8 cellular contexts compared by ENCODE assay signal in the genomic region with DNA sequence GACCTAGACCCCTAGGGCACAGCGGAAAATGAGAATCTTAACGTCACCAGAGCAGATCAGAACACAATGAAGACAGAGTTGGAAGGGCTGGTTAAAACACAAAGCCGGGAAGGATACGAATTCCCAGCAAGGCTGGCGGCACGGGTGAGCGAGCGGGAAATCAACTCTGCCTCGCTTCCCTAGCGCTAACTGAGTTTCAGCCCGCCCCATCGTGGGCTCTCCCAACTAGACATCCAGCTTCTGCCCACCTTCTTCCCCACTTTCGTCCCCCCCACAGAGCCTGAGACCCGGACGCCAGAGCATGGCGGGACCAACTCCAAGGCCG. TPM values are rescaled to one million over a fixed set of nuclear protein-coding genes. Genes with fewer than 3 reads are reported as not detected.
DNase-seq lines count a peak whose midpoint lies in the region; ATAC-seq and TF ChIP-seq lines count a peak whose summit lies in the region.

No MANE protein-coding gene starts in this region.

- H3K4me3 ChIP-seq in Caco-2 (ENCODE audit: low read depth, low read length), result peak overlapping the region; percentile 66
- H3K4me3 ChIP-seq in NT2/D1 (ENCODE audit: insufficient read length, low read depth), result peak overlapping the region; percentile 84
- peak overlapping the region; percentile 91 for H3K4me3 ChIP-seq in epithelial cell of esophagus (ENCODE audit: low read length)

- DNase-seq in Caco-2 (peak in 1 of 2 experiments; percentile 12), NT2/D1 (ENCODE audit: low read depth, low spot score) (no peak), epithelial cell of esophagus (ENCODE audit: low read depth) (no peak), omental fat pad (ENCODE audit: low spot score) (no peak), occipital lobe (lab: John Stamatoyannopoulos, UW) (no peak), hepatic stellate cell (ENCODE audit: low spot score) (no peak), GM19240 (ENCODE audit: insufficient read length, low spot score) (no peak)

- no peaks in the 10 kb centered on the region for H3K4me1 Mint-ChIP-seq in Caco-2 (ENCODE audit: low read depth, unreplicated experiment)

- TF ChIP-seq CTCF in Caco-2 (IDR thresholded peaks at IDR 0.05; ENCODE audit: insufficient read depth in 1 of 2, low read depth in 1 of 2, low read length in 1 of 2, severe bottlenecking in 1 of 2, unreplicated experiment in 1 of 2), result no peak
- TF ChIP-seq CTCF in epithelial cell of esophagus (IDR thresholded peaks at IDR 0.05; ENCODE audit: insufficient read depth, low read depth, low read length, missing control alignments), result no peak
- TF ChIP-seq CTCF in omental fat pad (IDR thresholded peaks at IDR 0.05), result no peak

- H3K4me1 ChIP-seq in Caco-2, result peaks cover 10% of the 10 kb centered on the region; the same call in 1 of the 2 replicates
- no peaks in the 10 kb centered on the region for H3K4me1 ChIP-seq in NT2/D1 (ENCODE audit: insufficient read depth, insufficient read length)

- H3K27me3 Mint-ChIP-seq in Caco-2 (ENCODE audit: insufficient read depth, unreplicated experiment), result no peaks in the 10 kb centered on the region

- H3K27me3 ChIP-seq in Caco-2 (replicated peaks; ENCODE audit: control insufficient read depth, insufficient read depth, low read length) (no peaks in the 10 kb centered on the region), NT2/D1 (ENCODE audit: insufficient read depth, insufficient read length) (no peaks in the 10 kb centered on the region)

- peak overlapping the region; percentile 98 for H3K9ac ChIP-seq in NT2/D1 (ENCODE audit: insufficient read length, low read depth)

- CTCF ChIA-PET in Caco-2 (lab: Charles Lee), result interaction anchor here (0.5 kb wide), 1 partner anchor 78 kb away, joined by 3 read pairs; no protein-coding TSS in a partner anchor

- 0 out of 2 replicates have a peak, but pooled peaks cover 12% of the 10 kb centered on the region for H3K9me3 ChIP-seq in Caco-2
- H3K9me3 ChIP-seq in NT2/D1 (ENCODE audit: insufficient read depth, low read length), result peaks cover 38% of the 10 kb centered on the region

- POLR2A ChIA-PET in Caco-2 (lab: Charles Lee), result no interaction called here

- peaks cover 2% of the 10 kb centered on the region for H3K36me3 ChIP-seq in Caco-2 (ENCODE audit: control insufficient read depth, insufficient read depth, low read length)
- peaks cover 41% of the 10 kb centered on the region for H3K36me3 ChIP-seq in NT2/D1 (ENCODE audit: insufficient read depth, insufficient read length, low read length)

- peaks cover 21% of the 10 kb centered on the region for H3K9me3 Mint-ChIP-seq in Caco-2 (ENCODE audit: unreplicated experiment)

- ATAC-seq in omental fat pad (ENCODE audit: low FRiP score), result peak; percentile 50
- no peak for ATAC-seq in HG02973 (IDR thresholded peaks at IDR 0.05; ENCODE audit: unreplicated experiment)

- H3K36me3 Mint-ChIP-seq in Caco-2 (ENCODE audit: insufficient read depth, unreplicated experiment), result peaks cover 53% of the 10 kb centered on the region

- BruUV-seq in Caco-2 (replicated peaks; lab: Mats Ljungman, UMichigan), result TSS peak; percentile 69

- peak overlapping the region; percentile 88 for H3K4me3 Mint-ChIP-seq in Caco-2 (ENCODE audit: unreplicated experiment)

- peak overlapping the region; percentile 98 for H3K27ac Mint-ChIP-seq in Caco-2 (ENCODE audit: unreplicated experiment)

- intact Hi-C loops in Caco-2 (cut with micrococcal nuclease; ENCODE audit: unreplicated experiment), result loop anchor here (1.0 to 10.0 kb wide), 3 partner anchors 34 to 549 kb away; partner anchors contain the start of genes KANSL2 and TUBA1C

RNA-seq across cellular contexts. Expression of gene CCNT1, which starts 0.4 kb away (rescaled TPM):
- 52.1 and 53.1 TPM in 2 replicates for total RNA-seq in Caco-2 (2022)
- 10 to 100 TPM; 20.7 to 45.1 (median 32.0) TPM for total RNA-seq in omental fat pad
- 44.0 TPM for total RNA-seq in occipital lobe

RNA-seq across cellular contexts. Expression of gene KANSL2, which starts 34.1 kb away (rescaled TPM):
- total RNA-seq in Caco-2 (2022), result 59.7 and 67.2 TPM in 2 replicates
- total RNA-seq in omental fat pad, result 10 to 100 TPM; 38.3 to 64.2 (median 49.7) TPM
- total RNA-seq in occipital lobe, result 58.6 TPM
